Comparison of ENCODE assay signal across 27 cellular contexts in the genomic region with DNA sequence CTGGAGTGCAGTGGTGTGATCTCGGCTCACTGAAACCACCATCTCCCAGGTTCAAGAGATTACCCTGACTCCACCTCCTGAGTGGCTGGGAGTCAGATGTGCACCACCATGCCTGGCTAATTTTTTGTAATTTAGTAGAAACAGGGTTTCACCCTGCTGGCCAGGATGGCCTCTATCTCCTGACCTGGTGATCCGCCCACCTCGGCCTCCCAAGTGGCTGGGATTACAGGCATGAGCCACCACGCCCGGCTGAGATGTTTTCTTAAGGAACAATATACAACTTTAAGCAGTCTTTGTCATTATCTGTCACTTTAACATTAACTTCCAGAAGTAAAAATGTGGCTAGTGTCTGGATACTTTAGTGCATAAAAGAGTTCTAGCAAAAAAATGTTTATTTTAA.
DNase-seq lines count a peak whose midpoint lies in the region; ATAC-seq lines count a peak whose summit lies in the region.
"Had no signal": no experiment of that assay in that cellular context is flagged by ENCODE, and none has a peak within 500 bp of the region (broad histone marks: within the 10 kb centered on the region; RNA-seq: fewer than 3 reads in every experiment).

No MANE protein-coding gene starts in this region.

- peaks cover 19 to 21% (median 20%) of the 10 kb centered on the region in 3 donors for H3K9me3 Mint-ChIP-seq in T-cell
- H3K9me3 Mint-ChIP-seq: CD4-positive, alpha-beta T cell had no signal

- no peak overlapping the region for H3K27ac Mint-ChIP-seq in T-cell
- H3K27ac Mint-ChIP-seq: B cell; CD14-positive monocyte; CD4-positive, alpha-beta memory T cell; CD4-positive, alpha-beta T cell; CD4-positive, CD25-positive, alpha-beta regulatory T cell; CD8-positive, alpha-beta memory T cell; CD8-positive, alpha-beta T cell had no signal

- peak; percentile 19 for DNase-seq in Caki2 (ENCODE audit: low read depth)
- DNase-seq in kidney tubule cell (ENCODE audit: low spot score), result peak; percentile 64
- no peak for DNase-seq in T-cell
- DNase-seq: 8988T; ACHN; AML-193; BE2C; C1 segment of cervical spinal cord; Caco-2; Calu3; CD4-positive, alpha-beta memory T cell; CD4-positive, alpha-beta T cell; CD4-positive, CD25-positive, alpha-beta regulatory T cell; CD8-positive, alpha-beta memory T cell; CD8-positive, alpha-beta T cell; COR-L47; DMS 273 treated with DMSO at 0.1 percent for 48 hours; DMS153; DMS53; DMS79; DMS79 treated with DMSO at 0.1 percent for 48 hours; DND-41; EL had no signal

- no peak for ATAC-seq in T-cell (replicated peaks in 1 of 4)
- ATAC-seq in GM21367 (IDR thresholded peaks at IDR 0.05; ENCODE audit: unreplicated experiment), result no peak
- ATAC-seq: A549; CD8-positive, alpha-beta T cell had no signal

- CTCF ChIA-PET in T-cell (lab: Charles Lee), result no interaction called here

- no peaks in the 10 kb centered on the region for H3K27me3 Mint-ChIP-seq in T-cell
- H3K27me3 Mint-ChIP-seq: B cell; CD4-positive, alpha-beta memory T cell; CD4-positive, alpha-beta T cell; CD4-positive, CD25-positive, alpha-beta regulatory T cell; CD8-positive, alpha-beta memory T cell had no signal

- H3K4me3 Mint-ChIP-seq in T-cell, result no peak overlapping the region
- H3K4me3 Mint-ChIP-seq: B cell; CD14-positive monocyte; CD4-positive, alpha-beta memory T cell; CD4-positive, alpha-beta T cell; CD4-positive, CD25-positive, alpha-beta regulatory T cell; CD8-positive, alpha-beta memory T cell; CD8-positive, alpha-beta T cell had no signal

- in situ Hi-C loops in Caki2 (cut with HindIII; ENCODE audit: low pct_unique_long_range_greater_than_20kb, low sequenced_read_pairs), result no loop called here

- no peaks in the 10 kb centered on the region for H3K36me3 Mint-ChIP-seq in T-cell
- H3K36me3 Mint-ChIP-seq: CD14-positive monocyte; CD4-positive, alpha-beta memory T cell; CD4-positive, CD25-positive, alpha-beta regulatory T cell; CD8-positive, alpha-beta memory T cell; CD8-positive, alpha-beta T cell had no signal

- no peaks in the 10 kb centered on the region for H3K4me1 Mint-ChIP-seq in T-cell
- H3K4me1 Mint-ChIP-seq: B cell; CD14-positive monocyte; CD4-positive, alpha-beta memory T cell; CD8-positive, alpha-beta memory T cell had no signal

- POLR2A ChIA-PET in T-cell (lab: Charles Lee), result no interaction called here

Comparison
In these comparisons a context has a peak if more than half of its experiments do, and no peak if none do; other contexts are left out.
1. DNase-seq: peak in Caki2 (single experiment) and kidney tubule cell (single experiment); none in T-cell (0 of 34).